ENCODE assay signal across 40 cellular contexts in genomic region chr5:12119657-12120056, GRCh38.
"Had no signal": no experiment of that assay in that cellular context is flagged by ENCODE, and none has a peak within 500 bp of the region (broad histone marks: within the 10 kb centered on the region; RNA-seq: fewer than 3 reads in every experiment).

No MANE protein-coding gene starts in this region.

- H3K36me3 Mint-ChIP-seq: activated naive CD4-positive, alpha-beta T cell treated with anti-CD3 and anti-CD28 coated beads, Interleukin-2, amount 10 ng/mL, durations not matched to agents 7 days and 5 days; activated naive CD4-positive, alpha-beta T cell treated with anti-CD3 and anti-CD28 coated beads, Interleukin-2, amount 50 U/mL, for 24 hours; activated naive CD4-positive, alpha-beta T cell treated with anti-CD3 and anti-CD28 coated beads, Interleukin-2, amount 50 U/mL, for 72 hours; activated naive CD8-positive, alpha-beta T cell; activated naive CD8-positive, alpha-beta T cell treated with anti-CD3 and anti-CD28 coated beads for 36 hours; activated naive CD8-positive, alpha-beta T cell treated with anti-CD3 and anti-CD28 coated beads, Interleukin-2, amount 10 ng/mL, durations not matched to agents 7 days and 5 days; brain had no signal

- H3K4me1 ChIP-seq: adrenal gland, ascending aorta, body of pancreas, breast epithelium had no signal

- H3K9me3 Mint-ChIP-seq: activated naive CD4-positive, alpha-beta T cell treated with anti-CD3 and anti-CD28 coated beads, Interleukin-2, amount 50 U/mL, for 24 hours; brain had no signal

- DNase-seq: activated effector memory CD4-positive, alpha-beta T cell treated with anti-CD3 and anti-CD28 coated beads, Interleukin-2, amount 50 U/mL, for 16 hours; activated effector memory CD4-positive, alpha-beta T cell treated with Interleukin-2 at 50 U/mL for 16 hours; activated gamma-delta T cell; activated gamma-delta T cell treated with Interleukin-2 at 50 U/mL for 16 hours; activated naive CD4-positive, alpha-beta T cell; activated naive CD4-positive, alpha-beta T cell treated with anti-CD3 and anti-CD28 coated beads for 36 hours; activated naive CD4-positive, alpha-beta T cell treated with anti-CD3 and anti-CD28 coated beads, Interleukin-2, amount 10 ng/mL, durations not matched to agents 7 days and 5 days; activated naive CD4-positive, alpha-beta T cell treated with anti-CD3 and anti-CD28 coated beads, Interleukin-2, amount 50 U/mL, for 16 hours; activated naive CD4-positive, alpha-beta T cell treated with Interleukin-2 at 50 U/mL for 16 hours; activated naive CD8-positive, alpha-beta T cell treated with anti-CD3 and anti-CD28 coated beads for 36 hours; activated naive CD8-positive, alpha-beta T cell treated with anti-CD3 and anti-CD28 coated beads, Interleukin-2, amount 10 ng/mL, durations not matched to agents 7 days and 5 days; activated naive CD8-positive, alpha-beta T cell treated with anti-CD3 and anti-CD28 coated beads, Interleukin-2, amount 50 U/mL, for 24 hours; activated T-cell treated with anti-CD3 and anti-CD28 coated beads, Interleukin-2, amount 50 U/mL, for 1 hour; activated T-cell treated with anti-CD3 and anti-CD28 coated beads, Interleukin-2, amount 50 U/mL, for 24 hours; activated T-cell treated with anti-CD3 and anti-CD28 coated beads, Interleukin-2, amount 50 U/mL, for 4 hours; activated T-cell treated with anti-CD3 and anti-CD28 coated beads, Interleukin-2, amount 50 U/mL, for 48 hours; activated T-cell treated with anti-CD3 and anti-CD28 coated beads, Interleukin-2, amount 50 U/mL, for 72 hours; adrenal gland; amniotic stem cell; amygdala; anterior cingulate cortex; aorta; body of pancreas; brain microvascular endothelial cell; caudate nucleus; central memory CD4-positive, alpha-beta T cell; cerebellar nuclear complex had no signal

- H3K4me3 ChIP-seq: adrenal gland, ascending aorta, body of pancreas, breast epithelium, cardiac muscle cell had no signal

- H3K4me1 Mint-ChIP-seq: activated naive CD4-positive, alpha-beta T cell treated with anti-CD3 and anti-CD28 coated beads, Interleukin-2, amount 10 ng/mL, durations not matched to agents 7 days and 5 days; activated naive CD4-positive, alpha-beta T cell treated with anti-CD3 and anti-CD28 coated beads, Interleukin-2, amount 50 U/mL, for 24 hours; activated naive CD8-positive, alpha-beta T cell treated with anti-CD3 and anti-CD28 coated beads for 36 hours; activated naive CD8-positive, alpha-beta T cell treated with anti-CD3 and anti-CD28 coated beads, Interleukin-2, amount 10 ng/mL, durations not matched to agents 7 days and 5 days; activated naive CD8-positive, alpha-beta T cell treated with anti-CD3 and anti-CD28 coated beads, Interleukin-2, amount 50 U/mL, for 24 hours; activated T-helper 17 cell treated with anti-CD3 and anti-CD28 coated beads, Interleukin-2, amount 50 U/mL, for 72 hours; brain; central memory CD8-positive, alpha-beta T cell had no signal

- H3K27ac Mint-ChIP-seq: activated naive CD4-positive, alpha-beta T cell treated with anti-CD3 and anti-CD28 coated beads for 36 hours; activated naive CD4-positive, alpha-beta T cell treated with anti-CD3 and anti-CD28 coated beads, Interleukin-2, amount 10 ng/mL, durations not matched to agents 7 days and 5 days; activated naive CD4-positive, alpha-beta T cell treated with anti-CD3 and anti-CD28 coated beads, Interleukin-2, amount 50 U/mL, for 24 hours; activated naive CD4-positive, alpha-beta T cell treated with anti-CD3 and anti-CD28 coated beads, Interleukin-2, amount 50 U/mL, for 72 hours; activated naive CD8-positive, alpha-beta T cell; activated naive CD8-positive, alpha-beta T cell treated with anti-CD3 and anti-CD28 coated beads for 36 hours; activated naive CD8-positive, alpha-beta T cell treated with anti-CD3 and anti-CD28 coated beads, Interleukin-2, amount 10 ng/mL, durations not matched to agents 7 days and 5 days; activated naive CD8-positive, alpha-beta T cell treated with anti-CD3 and anti-CD28 coated beads, Interleukin-2, amount 50 U/mL, for 24 hours; activated T-cell treated with anti-CD3 and anti-CD28 coated beads, Interleukin-2, amount 50 U/mL, for 24 hours; activated T-cell treated with anti-CD3 and anti-CD28 coated beads, Interleukin-2, amount 50 U/mL, for 72 hours; activated T-helper 1 cell treated with anti-CD3 and anti-CD28 coated beads, Interleukin-12 subunit alpha, Interleukin-12 subunit beta, Interleukin-2, Interleukin-4 antibody, amounts not matched to agents 30 ng/mL and 10 ng/mL and 1 ng/mL, durations not matched to agents 14 hours and 24 hours and 36 hours; activated T-helper 17 cell treated with anti-CD3 and anti-CD28 coated beads, Interleukin-2, amount 50 U/mL, for 72 hours; activated T-helper 2 cell treated with anti-CD3 and anti-CD28 coated beads, Interferon-gamma antibody, Interleukin-2, Interleukin-4, amounts not matched to agents 10 μg/mL and 5 μg/mL and 100 μg/mL, durations not matched to agents 14 hours and 24 hours and 36 hours; brain had no signal

- H3K4me3 Mint-ChIP-seq: activated naive CD4-positive, alpha-beta T cell treated with anti-CD3 and anti-CD28 coated beads for 36 hours; activated naive CD4-positive, alpha-beta T cell treated with anti-CD3 and anti-CD28 coated beads, Interleukin-2, amount 10 ng/mL, durations not matched to agents 7 days and 5 days; activated naive CD4-positive, alpha-beta T cell treated with anti-CD3 and anti-CD28 coated beads, Interleukin-2, amount 50 U/mL, for 24 hours; activated naive CD8-positive, alpha-beta T cell; activated naive CD8-positive, alpha-beta T cell treated with anti-CD3 and anti-CD28 coated beads for 36 hours; activated naive CD8-positive, alpha-beta T cell treated with anti-CD3 and anti-CD28 coated beads, Interleukin-2, amount 10 ng/mL, durations not matched to agents 7 days and 5 days; activated naive CD8-positive, alpha-beta T cell treated with anti-CD3 and anti-CD28 coated beads, Interleukin-2, amount 50 U/mL, for 24 hours; activated T-cell treated with anti-CD3 and anti-CD28 coated beads, Interleukin-2, amount 50 U/mL, for 24 hours; activated T-cell treated with anti-CD3 and anti-CD28 coated beads, Interleukin-2, amount 50 U/mL, for 4 hours; activated T-cell treated with anti-CD3 and anti-CD28 coated beads, Interleukin-2, amount 50 U/mL, for 72 hours; activated T-helper 1 cell treated with anti-CD3 and anti-CD28 coated beads, Interleukin-12 subunit alpha, Interleukin-12 subunit beta, Interleukin-2, Interleukin-4 antibody, amounts not matched to agents 30 ng/mL and 10 ng/mL and 1 ng/mL, durations not matched to agents 14 hours and 24 hours and 36 hours; activated T-helper 17 cell treated with anti-CD3 and anti-CD28 coated beads, Interleukin-2, amount 50 U/mL, for 72 hours; brain; central memory CD8-positive, alpha-beta T cell had no signal

- H3K27me3 ChIP-seq: adrenal gland, ascending aorta, body of pancreas, brain microvascular endothelial cell, breast epithelium, cardiac muscle cell had no signal

- H3K27me3 Mint-ChIP-seq: activated naive CD4-positive, alpha-beta T cell treated with anti-CD3 and anti-CD28 coated beads, Interleukin-2, amount 10 ng/mL, durations not matched to agents 7 days and 5 days; activated naive CD4-positive, alpha-beta T cell treated with anti-CD3 and anti-CD28 coated beads, Interleukin-2, amount 50 U/mL, for 24 hours; activated naive CD8-positive, alpha-beta T cell; activated naive CD8-positive, alpha-beta T cell treated with anti-CD3 and anti-CD28 coated beads for 36 hours; activated naive CD8-positive, alpha-beta T cell treated with anti-CD3 and anti-CD28 coated beads, Interleukin-2, amount 10 ng/mL, durations not matched to agents 7 days and 5 days; activated naive CD8-positive, alpha-beta T cell treated with anti-CD3 and anti-CD28 coated beads, Interleukin-2, amount 50 U/mL, for 24 hours; activated T-cell treated with anti-CD3 and anti-CD28 coated beads, Interleukin-2, amount 50 U/mL, for 24 hours; activated T-helper 17 cell treated with anti-CD3 and anti-CD28 coated beads, Interleukin-2, amount 50 U/mL, for 72 hours; central memory CD8-positive, alpha-beta T cell had no signal

- FAIRE-seq: astrocyte, bronchial epithelial cell had no signal

- H3K36me3 ChIP-seq: adrenal gland, ascending aorta, brain microvascular endothelial cell, breast epithelium, cardiac muscle cell had no signal

- H3K9me3 ChIP-seq: adrenal gland, ascending aorta, body of pancreas, breast epithelium had no signal

- H3K27ac ChIP-seq: adrenal gland, ascending aorta, body of pancreas, brain microvascular endothelial cell, breast epithelium, cardiac muscle cell had no signal
